ENCODE assay signal across 1 cellular context in genomic region chr22:21014202-21015050, GRCh38.
TF ChIP-seq lines count a peak whose summit lies in the region.

No MANE protein-coding gene starts in this region.

TF ChIP-seq in HepG2, 621 proteins besides CTCF, POLR2A, EP300 and RAD21 (continued from another document and continues in another):
- TF ChIP-seq ARID5B (CRISPR knock-in tag; IDR thresholded peaks at IDR 0.05) (peak; percentile 53; the same call in 1 of the 2 replicates), ZNF335 (CRISPR knock-in tag; IDR thresholded peaks at IDR 0.05) (no peak), REST (IDR thresholded peaks at IDR 0.05; ENCODE audit: borderline replicate concordance in 1 of 2, low read depth in 1 of 2, low read length in 2 of 2) (no peak; a peak in 1 of 4 replicates), ZNF660 (CRISPR knock-in tag; IDR thresholded peaks at IDR 0.05; ENCODE audit: borderline replicate concordance, low read depth) (no peak), SIN3B (IDR thresholded peaks at IDR 0.05; ENCODE audit: low read length) (no peak), NFYB (CRISPR knock-in tag; IDR thresholded peaks at IDR 0.05) (no peak), NFKBIZ (CRISPR knock-in tag; IDR thresholded peaks at IDR 0.05) (no peak), ZKSCAN8 (CRISPR knock-in tag; IDR thresholded peaks at IDR 0.05; ENCODE audit: borderline replicate concordance) (no peak), ZNF644 (CRISPR knock-in tag; IDR thresholded peaks at IDR 0.05; ENCODE audit: low read depth) (no peak), NONO (IDR thresholded peaks at IDR 0.05) (no peak), NONO (CRISPR knock-in tag; conservative IDR thresholded peaks at IDR 0.05) (peak; percentile 58), KMT2A (CRISPR knock-in tag; IDR thresholded peaks at IDR 0.05) (no peak), SSRP1 (CRISPR knock-in tag; IDR thresholded peaks at IDR 0.05) (no peak), HNF4A (CRISPR knock-in tag; IDR thresholded peaks at IDR 0.05) (peak; percentile 29; the same call in 1 of the 2 replicates), NR1H2 (CRISPR knock-in tag; IDR thresholded peaks at IDR 0.05; ENCODE audit: borderline replicate concordance, low read depth) (no peak), TBX2 (CRISPR knock-in tag; IDR thresholded peaks at IDR 0.05; ENCODE audit: borderline replicate concordance) (peak; percentile 67; the same call in 1 of the 2 replicates), ZNF205 (CRISPR knock-in tag; IDR thresholded peaks at IDR 0.05) (no peak), SOX6 (IDR thresholded peaks at IDR 0.05) (no peak), SOX6 (CRISPR knock-in tag; IDR thresholded peaks at IDR 0.05) (0 out of 2 replicates have a peak, but pooled peaks have one; percentile 23), ZNF484 (CRISPR knock-in tag; IDR thresholded peaks at IDR 0.05; ENCODE audit: borderline replicate concordance, low read depth) (no peak), ZNF768 (CRISPR knock-in tag; IDR thresholded peaks at IDR 0.05) (peak; percentile 32; the same call in 1 of the 2 replicates), USF2 (IDR thresholded peaks at IDR 0.05; ENCODE audit: low read depth, low read length) (no peak), USF2 (CRISPR knock-in tag; IDR thresholded peaks at IDR 0.05; ENCODE audit: borderline replicate concordance) (no peak), ZNF496 (CRISPR knock-in tag; IDR thresholded peaks at IDR 0.05; ENCODE audit: insufficient replicate concordance) (no peak), KDM6A (CRISPR knock-in tag; IDR thresholded peaks at IDR 0.05; ENCODE audit: low read depth) (0 out of 2 replicates have a peak, but pooled peaks have one; percentile 13), JUND (CRISPR knock-in tag; IDR thresholded peaks at IDR 0.05) (no peak; the same call in 1 of the 2 replicates), SMAD1 (CRISPR knock-in tag; IDR thresholded peaks at IDR 0.05; ENCODE audit: borderline replicate concordance, low read depth) (no peak), ZNF230 (CRISPR knock-in tag; IDR thresholded peaks at IDR 0.05) (no peak), GTF2F1 (IDR thresholded peaks at IDR 0.05; ENCODE audit: low read length) (no peak), KLF16 (CRISPR knock-in tag; IDR thresholded peaks at IDR 0.05) (no peak), AKAP8 (CRISPR knock-in tag; IDR thresholded peaks at IDR 0.05) (no peak), ZNF746 (CRISPR knock-in tag; IDR thresholded peaks at IDR 0.05) (peak; percentile 96), GLI4 (CRISPR knock-in tag; IDR thresholded peaks at IDR 0.05; ENCODE audit: borderline replicate concordance) (no peak), PHF20 (CRISPR knock-in tag; IDR thresholded peaks at IDR 0.05) (no peak), RNF2 (conservative IDR thresholded peaks at IDR 0.05; ENCODE audit: low read depth) (no peak), JDP2 (CRISPR knock-in tag; IDR thresholded peaks at IDR 0.05; ENCODE audit: borderline replicate concordance) (no peak), GABPB1 (CRISPR knock-in tag; IDR thresholded peaks at IDR 0.05) (peak; percentile 63), ZNF451 (CRISPR knock-in tag; IDR thresholded peaks at IDR 0.05) (peak; percentile 70; the same call in 1 of the 2 replicates), ZNF547 (CRISPR knock-in tag; IDR thresholded peaks at IDR 0.05) (no peak)
- TF ChIP-seq, protein P1, sequence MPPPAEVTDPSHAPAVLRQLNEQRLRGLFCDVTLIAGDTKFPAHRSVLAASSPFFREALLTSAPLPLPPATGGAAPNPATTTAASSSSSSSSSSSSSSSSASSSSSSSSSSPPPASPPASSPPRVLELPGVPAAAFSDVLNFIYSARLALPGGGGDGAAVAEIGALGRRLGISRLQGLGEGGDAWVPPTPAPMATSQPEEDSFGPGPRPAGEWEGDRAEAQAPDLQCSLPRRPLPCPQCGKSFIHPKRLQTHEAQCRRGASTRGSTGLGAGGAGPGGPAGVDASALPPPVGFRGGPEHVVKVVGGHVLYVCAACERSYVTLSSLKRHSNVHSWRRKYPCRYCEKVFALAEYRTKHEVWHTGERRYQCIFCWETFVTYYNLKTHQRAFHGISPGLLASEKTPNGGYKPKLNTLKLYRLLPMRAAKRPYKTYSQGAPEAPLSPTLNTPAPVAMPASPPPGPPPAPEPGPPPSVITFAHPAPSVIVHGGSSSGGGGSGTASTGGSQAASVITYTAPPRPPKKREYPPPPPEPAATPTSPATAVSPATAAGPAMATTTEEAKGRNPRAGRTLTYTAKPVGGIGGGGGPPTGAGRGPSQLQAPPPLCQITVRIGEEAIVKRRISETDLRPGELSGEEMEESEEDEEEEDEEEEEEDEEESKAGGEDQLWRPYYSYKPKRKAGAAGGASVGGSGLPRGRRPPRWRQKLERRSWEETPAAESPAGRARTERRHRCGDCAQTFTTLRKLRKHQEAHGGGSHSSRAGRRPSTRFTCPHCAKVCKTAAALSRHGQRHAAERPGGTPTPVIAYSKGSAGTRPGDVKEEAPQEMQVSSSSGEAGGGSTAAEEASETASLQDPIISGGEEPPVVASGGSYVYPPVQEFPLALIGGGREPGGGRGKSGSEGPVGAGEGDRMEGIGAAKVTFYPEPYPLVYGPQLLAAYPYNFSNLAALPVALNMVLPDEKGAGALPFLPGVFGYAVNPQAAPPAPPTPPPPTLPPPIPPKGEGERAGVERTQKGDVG (CRISPR knock-in tag; IDR thresholded peaks at IDR 0.05; ENCODE audit: borderline replicate concordance), result no peak
- TF ChIP-seq, protein P2, sequence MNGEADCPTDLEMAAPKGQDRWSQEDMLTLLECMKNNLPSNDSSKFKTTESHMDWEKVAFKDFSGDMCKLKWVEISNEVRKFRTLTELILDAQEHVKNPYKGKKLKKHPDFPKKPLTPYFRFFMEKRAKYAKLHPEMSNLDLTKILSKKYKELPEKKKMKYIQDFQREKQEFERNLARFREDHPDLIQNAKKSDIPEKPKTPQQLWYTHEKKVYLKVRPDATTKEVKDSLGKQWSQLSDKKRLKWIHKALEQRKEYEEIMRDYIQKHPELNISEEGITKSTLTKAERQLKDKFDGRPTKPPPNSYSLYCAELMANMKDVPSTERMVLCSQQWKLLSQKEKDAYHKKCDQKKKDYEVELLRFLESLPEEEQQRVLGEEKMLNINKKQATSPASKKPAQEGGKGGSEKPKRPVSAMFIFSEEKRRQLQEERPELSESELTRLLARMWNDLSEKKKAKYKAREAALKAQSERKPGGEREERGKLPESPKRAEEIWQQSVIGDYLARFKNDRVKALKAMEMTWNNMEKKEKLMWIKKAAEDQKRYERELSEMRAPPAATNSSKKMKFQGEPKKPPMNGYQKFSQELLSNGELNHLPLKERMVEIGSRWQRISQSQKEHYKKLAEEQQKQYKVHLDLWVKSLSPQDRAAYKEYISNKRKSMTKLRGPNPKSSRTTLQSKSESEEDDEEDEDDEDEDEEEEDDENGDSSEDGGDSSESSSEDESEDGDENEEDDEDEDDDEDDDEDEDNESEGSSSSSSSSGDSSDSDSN (CRISPR knock-in tag; IDR thresholded peaks at IDR 0.05), result peak; percentile 48
- TF ChIP-seq, protein P3, sequence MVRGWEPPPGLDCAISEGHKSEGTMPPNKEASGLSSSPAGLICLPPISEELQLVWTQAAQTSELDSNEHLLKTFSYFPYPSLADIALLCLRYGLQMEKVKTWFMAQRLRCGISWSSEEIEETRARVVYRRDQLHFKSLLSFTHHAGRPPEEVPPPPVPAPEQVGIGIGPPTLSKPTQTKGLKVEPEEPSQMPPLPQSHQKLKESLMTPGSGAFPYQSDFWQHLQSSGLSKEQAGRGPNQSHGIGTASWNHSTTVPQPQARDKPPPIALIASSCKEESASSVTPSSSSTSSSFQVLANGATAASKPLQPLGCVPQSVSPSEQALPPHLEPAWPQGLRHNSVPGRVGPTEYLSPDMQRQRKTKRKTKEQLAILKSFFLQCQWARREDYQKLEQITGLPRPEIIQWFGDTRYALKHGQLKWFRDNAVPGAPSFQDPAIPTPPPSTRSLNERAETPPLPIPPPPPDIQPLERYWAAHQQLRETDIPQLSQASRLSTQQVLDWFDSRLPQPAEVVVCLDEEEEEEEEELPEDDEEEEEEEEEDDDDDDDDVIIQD (CRISPR knock-in tag; IDR thresholded peaks at IDR 0.05; ENCODE audit: low read depth), result no peak
- TF ChIP-seq, protein P4, sequence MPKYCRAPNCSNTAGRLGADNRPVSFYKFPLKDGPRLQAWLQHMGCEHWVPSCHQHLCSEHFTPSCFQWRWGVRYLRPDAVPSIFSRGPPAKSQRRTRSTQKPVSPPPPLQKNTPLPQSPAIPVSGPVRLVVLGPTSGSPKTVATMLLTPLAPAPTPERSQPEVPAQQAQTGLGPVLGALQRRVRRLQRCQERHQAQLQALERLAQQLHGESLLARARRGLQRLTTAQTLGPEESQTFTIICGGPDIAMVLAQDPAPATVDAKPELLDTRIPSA (CRISPR knock-in tag; IDR thresholded peaks at IDR 0.05; ENCODE audit: borderline replicate concordance), result no peak
- TF ChIP-seq, protein P5, sequence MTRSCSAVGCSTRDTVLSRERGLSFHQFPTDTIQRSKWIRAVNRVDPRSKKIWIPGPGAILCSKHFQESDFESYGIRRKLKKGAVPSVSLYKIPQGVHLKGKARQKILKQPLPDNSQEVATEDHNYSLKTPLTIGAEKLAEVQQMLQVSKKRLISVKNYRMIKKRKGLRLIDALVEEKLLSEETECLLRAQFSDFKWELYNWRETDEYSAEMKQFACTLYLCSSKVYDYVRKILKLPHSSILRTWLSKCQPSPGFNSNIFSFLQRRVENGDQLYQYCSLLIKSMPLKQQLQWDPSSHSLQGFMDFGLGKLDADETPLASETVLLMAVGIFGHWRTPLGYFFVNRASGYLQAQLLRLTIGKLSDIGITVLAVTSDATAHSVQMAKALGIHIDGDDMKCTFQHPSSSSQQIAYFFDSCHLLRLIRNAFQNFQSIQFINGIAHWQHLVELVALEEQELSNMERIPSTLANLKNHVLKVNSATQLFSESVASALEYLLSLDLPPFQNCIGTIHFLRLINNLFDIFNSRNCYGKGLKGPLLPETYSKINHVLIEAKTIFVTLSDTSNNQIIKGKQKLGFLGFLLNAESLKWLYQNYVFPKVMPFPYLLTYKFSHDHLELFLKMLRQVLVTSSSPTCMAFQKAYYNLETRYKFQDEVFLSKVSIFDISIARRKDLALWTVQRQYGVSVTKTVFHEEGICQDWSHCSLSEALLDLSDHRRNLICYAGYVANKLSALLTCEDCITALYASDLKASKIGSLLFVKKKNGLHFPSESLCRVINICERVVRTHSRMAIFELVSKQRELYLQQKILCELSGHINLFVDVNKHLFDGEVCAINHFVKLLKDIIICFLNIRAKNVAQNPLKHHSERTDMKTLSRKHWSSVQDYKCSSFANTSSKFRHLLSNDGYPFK (CRISPR knock-in tag; IDR thresholded peaks at IDR 0.05; ENCODE audit: borderline replicate concordance), result no peak
